8 cellular contexts compared by ENCODE assay signal in the genomic region with DNA sequence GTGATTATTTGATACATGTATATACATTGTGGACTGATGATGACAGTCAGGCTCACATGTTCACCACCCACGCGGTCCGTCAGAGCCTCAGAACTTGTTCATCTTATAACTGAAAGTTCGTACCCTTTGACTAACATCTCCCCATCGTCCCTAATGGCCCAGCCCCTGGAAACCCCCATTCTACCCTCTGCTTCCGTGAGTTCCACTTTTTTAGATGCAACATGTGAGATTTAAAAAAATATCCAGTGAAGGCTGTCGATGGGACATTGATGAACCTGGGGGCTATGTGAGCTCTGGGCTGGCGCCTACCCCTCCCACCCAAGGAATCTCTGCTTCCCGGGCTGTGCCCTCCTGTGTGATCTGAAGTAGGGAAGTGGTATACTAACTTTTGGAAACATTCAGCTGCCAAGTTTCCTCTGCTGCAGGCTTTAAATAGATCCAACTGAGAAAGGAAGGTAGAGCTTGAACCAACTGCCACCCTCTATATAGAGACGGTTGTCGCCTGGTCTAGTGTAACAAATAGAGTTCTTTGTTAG.
A peak's percentile ranks its signal among the peaks of the same experiment; 100 is the strongest.
DNase-seq lines count a peak whose midpoint lies in the region; ATAC-seq lines count a peak whose summit lies in the region.

No MANE protein-coding gene starts in this region.

- H3K4me1 Mint-ChIP-seq in activated T-cell treated with anti-CD3 and anti-CD28 coated beads, Interleukin-2, amount 50 U/mL, for 24 hours (ENCODE audit: low read depth), result peaks cover 83% of the 10 kb centered on the region

- intact Hi-C loops in Right ventricle myocardium inferior (cut with DNase I), result loop anchor here (5.0 kb wide), 1 partner anchor 165 kb away; a partner anchor contains a TSS
- intact Hi-C loops in cardiac septum (cut with DNase I), result no loop called here

- H3K4me3 Mint-ChIP-seq in activated T-cell treated with anti-CD3 and anti-CD28 coated beads, Interleukin-2, amount 50 U/mL, for 24 hours, result peak overlapping the region; percentile 72

- no peaks in the 10 kb centered on the region for H3K9me3 Mint-ChIP-seq in activated T-cell treated with anti-CD3 and anti-CD28 coated beads, Interleukin-2, amount 50 U/mL, for 24 hours

- peaks cover 11% of the 10 kb centered on the region for H3K36me3 Mint-ChIP-seq in activated T-cell treated with anti-CD3 and anti-CD28 coated beads, Interleukin-2, amount 50 U/mL, for 24 hours (ENCODE audit: low read depth)

- DNase-seq in Right ventricle myocardium inferior (ENCODE audit: missing footprints) (no peak), cardiac septum (ENCODE audit: low spot score) (no peak), NCI-H1105 treated with DMSO at 0.1 percent for 48 hours (lab: John Stamatoyannopoulos, UW) (no peak), OCI-M1 (lab: John Stamatoyannopoulos, UW) (no peak), HuH-7.5 (ENCODE audit: low spot score) (no peak)
- peak; percentile 87 for DNase-seq in activated T-cell treated with anti-CD3 and anti-CD28 coated beads, Interleukin-2, amount 50 U/mL, for 24 hours
- DNase-seq in stimulated activated CD4-positive, alpha-beta T cell treated with anti-CD3 and anti-CD28 coated beads, Interleukin-1b, Interleukin-23, amount 100 ng/mL, for 24 hours (ENCODE audit: low read depth in 4 of 4, low spot score in 1 of 4), result peak; percentile 65 to 87 (median 80)

- ATAC-seq in Right ventricle myocardium inferior (peak; percentile 63), HG03520 (IDR thresholded peaks at IDR 0.05; ENCODE audit: unreplicated experiment) (peak; percentile 62)

- H3K27ac Mint-ChIP-seq in activated T-cell treated with anti-CD3 and anti-CD28 coated beads, Interleukin-2, amount 50 U/mL, for 24 hours, result peak overlapping the region; percentile 97

- H3K27me3 Mint-ChIP-seq in activated T-cell treated with anti-CD3 and anti-CD28 coated beads, Interleukin-2, amount 50 U/mL, for 24 hours, result no peaks in the 10 kb centered on the region

Comparison
In these comparisons a context has a peak if more than half of its experiments do, and no peak if none do; other contexts are left out.
1. DNase-seq: peak in activated T-cell treated with anti-CD3 and anti-CD28 coated beads, Interleukin-2, amount 50 U/mL, for 24 hours (single experiment) and stimulated activated CD4-positive, alpha-beta T cell treated with anti-CD3 and anti-CD28 coated beads, Interleukin-1b, Interleukin-23, amount 100 ng/mL, for 24 hours (4 of 4); none in Right ventricle myocardium inferior (single experiment), cardiac septum (single experiment), NCI-H1105 treated with DMSO at 0.1 percent for 48 hours (single experiment), OCI-M1 (single experiment) and HuH-7.5 (single experiment).